ENCODE assay signal across 10 cellular contexts in genomic region chr17:64499805-64500486, GRCh38. TPM values are rescaled to one million over a fixed set of nuclear protein-coding genes. Genes with fewer than 3 reads are reported as not detected.
A peak's percentile ranks its signal among the peaks of the same experiment; 100 is the strongest.
DNase-seq lines count a peak whose midpoint lies in the region; ATAC-seq and TF ChIP-seq lines count a peak whose summit lies in the region.
"Had no signal": no experiment of that assay in that cellular context is flagged by ENCODE, and none has a peak within 500 bp of the region (broad histone marks: within the 10 kb centered on the region; RNA-seq: fewer than 3 reads in every experiment).

No MANE protein-coding gene starts in this region.

- BruUV-seq in HCT116 (replicated peaks; lab: Mats Ljungman, UMichigan), result no TSS peak

- H3K9me3 Mint-ChIP-seq in activated T-helper 17 cell treated with anti-CD3 and anti-CD28 coated beads, Interleukin-2, amount 50 U/mL, for 72 hours, result no peaks in the 10 kb centered on the region
- no peaks in the 10 kb centered on the region for H3K9me3 Mint-ChIP-seq in memory B cell

- no peak for TF ChIP-seq CTCF in AG10803 (conservative IDR thresholded peaks at IDR 0.05; ENCODE audit: low read length)
- TF ChIP-seq CTCF in HCT116 (IDR thresholded peaks at IDR 0.05 in 2 of 3, conservative IDR thresholded peaks at IDR 0.05 in 1 of 3; ENCODE audit: borderline replicate concordance in 1 of 3, insufficient read depth in 1 of 3, low read depth in 2 of 3, low read length in 2 of 3), result no peak
- TF ChIP-seq CTCF in lower leg skin (IDR thresholded peaks at IDR 0.05), result no peak
- no peak for TF ChIP-seq CTCF in dorsolateral prefrontal cortex (IDR thresholded peaks at IDR 0.05 in 54 of 56, conservative IDR thresholded peaks at IDR 0.05 in 2 of 56; ENCODE audit: low read depth in 1 of 56, partially characterized antibody in 56 of 56)

- no peak overlapping the region for H3K4me2 ChIP-seq in HCT116 (ENCODE audit: low read length)

- peak overlapping the region; percentile 100 for H3K27ac Mint-ChIP-seq in activated T-helper 17 cell treated with anti-CD3 and anti-CD28 coated beads, Interleukin-2, amount 50 U/mL, for 72 hours
- H3K27ac Mint-ChIP-seq in memory B cell, result peak overlapping the region; percentile 88

- intact Hi-C loops in HCT116 (cut with micrococcal nuclease), result loop anchor here (5.0 to 10.0 kb wide), 2 partner anchors 162 to 355 kb away; partner anchors contain the start of gene SMURF2
- intact Hi-C loops in lower leg skin (cut with DNase I; ENCODE audit: low total_unique reads), result no loop called here
- intact Hi-C loops in cardiac septum (cut with DNase I), result loop anchor here (10.0 kb wide), 2 partner anchors 175 to 655 kb away; partner anchors contain the start of gene SMARCD2
- intact Hi-C loops in dorsolateral prefrontal cortex (cut with DNase I), result loop anchor here (10.0 kb wide), 2 partner anchors 665 to 675 kb away; partner anchors contain the start of genes FTSJ3 (in 1 of the 2) and PSMC5 (in 1 of the 2)

- H3K9ac ChIP-seq in HCT116 (ENCODE audit: low read length), result no peak overlapping the region

- no peaks in the 10 kb centered on the region for H3K27me3 Mint-ChIP-seq in activated T-helper 17 cell treated with anti-CD3 and anti-CD28 coated beads, Interleukin-2, amount 50 U/mL, for 72 hours
- H3K27me3 Mint-ChIP-seq in memory B cell, result no peaks in the 10 kb centered on the region

- ATAC-seq in HCT116 (no peak), memory B cell (ENCODE audit: low read depth) (no peak), GM21526 (IDR thresholded peaks at IDR 0.05; ENCODE audit: low FRiP score, unreplicated experiment) (no peak)
- no peak for ATAC-seq in activated T-helper 17 cell treated with anti-CD3 and anti-CD28 coated beads, Interleukin-2, amount 50 U/mL, for 72 hours (replicated peaks)
- ATAC-seq: foreskin keratinocyte had no signal

- TF ChIP-seq POLR2A in HCT116 (IDR thresholded peaks at IDR 0.05; ENCODE audit: borderline replicate concordance, extremely low read depth, insufficient read depth, insufficient read length) (no peak), lower leg skin (IDR thresholded peaks at IDR 0.05) (no peak)

- H3K4me3 Mint-ChIP-seq in activated T-helper 17 cell treated with anti-CD3 and anti-CD28 coated beads, Interleukin-2, amount 50 U/mL, for 72 hours, result peak overlapping the region; percentile 98
- H3K4me3 Mint-ChIP-seq in memory B cell, result no peak overlapping the region

- peaks cover 56% of the 10 kb centered on the region for H3K4me1 Mint-ChIP-seq in activated T-helper 17 cell treated with anti-CD3 and anti-CD28 coated beads, Interleukin-2, amount 50 U/mL, for 72 hours
- peaks cover 42% of the 10 kb centered on the region for H3K4me1 Mint-ChIP-seq in memory B cell

- CTCF ChIA-PET in HCT116 (lab: Charles Lee), result interaction anchor here (1.2 to 4.5 kb wide), 3 partner anchors 9 to 274 kb away, joined by 3 to 68 read pairs (median 3); no protein-coding TSS in a partner anchor

- POLR2A ChIA-PET in HCT116 (lab: Charles Lee), result no interaction called here

- no peaks in the 10 kb centered on the region for H3K9me3 ChIP-seq in HCT116 (ENCODE audit: control insufficient read depth in 1 of 2, insufficient read depth in 1 of 2, low read depth in 1 of 2, low read length in 2 of 2)
- H3K9me3 ChIP-seq: thyroid gland had no signal

- peak; percentile 50 for DNase-seq in AG10803 (ENCODE audit: low read depth)
- no peak for DNase-seq in HCT116 (ENCODE audit: low read depth, low spot score)
- DNase-seq in memory B cell (ENCODE audit: low spot score in 2 of 2), result peak in 1 of 2 donors; percentile 14
- no peak for DNase-seq in lower leg skin (ENCODE audit: low spot score in 2 of 2)
- no peak for DNase-seq in cardiac septum (ENCODE audit: low spot score)
- DNase-seq in dorsolateral prefrontal cortex, result no peak
- DNase-seq: thyroid gland had no signal

- no peak overlapping the region for H2AFZ ChIP-seq in HCT116 (ENCODE audit: low read depth, low read length, poor library complexity, severe bottlenecking)

- peaks cover 92% of the 10 kb centered on the region for H3K36me3 Mint-ChIP-seq in activated T-helper 17 cell treated with anti-CD3 and anti-CD28 coated beads, Interleukin-2, amount 50 U/mL, for 72 hours (ENCODE audit: low read depth)
- peaks cover 40% of the 10 kb centered on the region for H3K36me3 Mint-ChIP-seq in memory B cell

- H3K27ac ChIP-seq in HCT116 (ENCODE audit: low read depth, low read length), result no peak overlapping the region
- no peak overlapping the region for H3K27ac ChIP-seq in dorsolateral prefrontal cortex
- H3K27ac ChIP-seq: foreskin keratinocyte, thyroid gland had no signal

- H3K27me3 ChIP-seq in HCT116 (ENCODE audit: insufficient read depth, low read length) (no peaks in the 10 kb centered on the region), dorsolateral prefrontal cortex (no peaks in the 10 kb centered on the region)
- H3K27me3 ChIP-seq: foreskin keratinocyte, thyroid gland had no signal

- H3K4me3 ChIP-seq in AG10803 (ENCODE audit: low read length) (no peak overlapping the region), HCT116 (replicated peaks in 1 of 2; ENCODE audit: low read depth in 1 of 2, low read length in 2 of 2) (no peak overlapping the region), lower leg skin (ENCODE audit: low read depth, poor library complexity, severe bottlenecking) (no peak overlapping the region), dorsolateral prefrontal cortex (peak overlapping the region in 8 of 59 donors; percentile 0 to 13 (median 7))
- H3K4me3 ChIP-seq: thyroid gland had no signal

- H3K4me1 ChIP-seq in HCT116 (ENCODE audit: control insufficient read depth in 1 of 2, insufficient read depth in 2 of 2, low read length in 2 of 2), result peaks cover 18 to 69% of the 10 kb centered on the region in 2 experiments

- peaks cover 79% of the 10 kb centered on the region for H3K79me2 ChIP-seq in HCT116 (ENCODE audit: insufficient read depth, low read length)

- WGBS in lower leg skin, 2 donors, result 80 to 84% methylated on average over 6 of the region's 6 CpGs

- peaks cover 64% of the 10 kb centered on the region; the same call in 1 of the 2 replicates for H4K20me1 ChIP-seq in HCT116 (ENCODE audit: insufficient read depth)

- no peaks in the 10 kb centered on the region for H3K9me2 ChIP-seq in HCT116 (ENCODE audit: insufficient read depth)

- RAD21 ChIA-PET in HCT116 (lab: Charles Lee; ENCODE audit: low non-redundant PET in 1 of 2, low total read pairs in 2 of 2, uncharacterized antibody in 2 of 2, unreplicated experiment in 2 of 2), result no interaction called here

- H3K36me3 ChIP-seq in HCT116 (ENCODE audit: control insufficient read depth in 1 of 2, insufficient read depth in 2 of 2, low read length in 2 of 2), result peaks cover 55 to 58% of the 10 kb centered on the region in 2 experiments

- TF ChIP-seq RAD21 in HCT116 (IDR thresholded peaks at IDR 0.05; ENCODE audit: low read depth), result no peak

TF ChIP-seq in HCT116, 20 proteins besides CTCF, POLR2A, EP300 and RAD21:
- TF ChIP-seq SIN3A (IDR thresholded peaks at IDR 0.05; ENCODE audit: low read depth) (no peak), POLR2AphosphoS5 (IDR thresholded peaks at IDR 0.05; ENCODE audit: low read depth, low read length) (peak; percentile 23; the same call in 1 of the 2 replicates)

RNA-seq across cellular contexts. Expression of gene POLG2, which starts 3.1 kb away (rescaled TPM):
- total RNA-seq in HCT116 (2021; ENCODE audit: unreplicated experiment) (51.5 TPM), lower leg skin (1 to 10 TPM; 2.2 to 7.7 (median 4.2) TPM), cardiac septum (8.0 TPM), dorsolateral prefrontal cortex (10 to 100 TPM in 105 of 120 experiments, 1 to 10 TPM in 15; 5.9 to 25.5 (median 12.7) TPM)
- polyA plus RNA-seq in HCT116 (2012), result 14.8 and 19.2 TPM in 2 replicates
- 10 to 100 TPM; 38.8 to 40.9 TPM for total RNA-seq in activated T-helper 17 cell treated with anti-CD3 and anti-CD28 coated beads, Interleukin-2, amount 50 U/mL, for 72 hours

RNA-seq across cellular contexts. Expression of gene DDX5, which starts 6.1 kb away (rescaled TPM):
- total RNA-seq in HCT116 (2021; ENCODE audit: unreplicated experiment) (798 TPM), lower leg skin (100 to 1,000 TPM; 497 to 985 (median 764) TPM), cardiac septum (443 TPM), dorsolateral prefrontal cortex (100 to 1,000 TPM; 557 to 873 (median 694) TPM)
- polyA plus RNA-seq in HCT116 (2012), result 376 and 416 TPM in 2 replicates
- 100 to 1,000 TPM; 485 to 742 TPM for total RNA-seq in activated T-helper 17 cell treated with anti-CD3 and anti-CD28 coated beads, Interleukin-2, amount 50 U/mL, for 72 hours

RNA-seq across cellular contexts. Expression of gene CEP95, which starts 6.8 kb away (rescaled TPM):
- 77.0 TPM for total RNA-seq in HCT116 (2021; ENCODE audit: unreplicated experiment)
- 53.0 and 62.1 TPM in 2 replicates for polyA plus RNA-seq in HCT116 (2012)
- total RNA-seq in activated T-helper 17 cell treated with anti-CD3 and anti-CD28 coated beads, Interleukin-2, amount 50 U/mL, for 72 hours, result 10 to 100 TPM; 45.3 to 63.4 TPM
- total RNA-seq in lower leg skin, result 10 to 100 TPM; 37.9 to 80.7 (median 54.0) TPM
- total RNA-seq in cardiac septum, result 16.4 TPM
- total RNA-seq in dorsolateral prefrontal cortex, result 10 to 100 TPM; 38.9 to 94.4 (median 62.9) TPM

RNA-seq across cellular contexts. Expression of gene MILR1, which starts 51.0 kb away (rescaled TPM):
- total RNA-seq in HCT116 (2021; ENCODE audit: unreplicated experiment) (3.8 TPM), lower leg skin (1 to 10 TPM in 1 of 4 donors, not detected in 3; 1.8 TPM), cardiac septum (3.6 TPM), dorsolateral prefrontal cortex (10 to 100 TPM in 9 of 120 experiments, 1 to 10 TPM in 111; 1.1 to 16.6 (median 4.9) TPM)
- 2.5 and 4.0 TPM in 2 replicates for polyA plus RNA-seq in HCT116 (2012)
- not detected for total RNA-seq in activated T-helper 17 cell treated with anti-CD3 and anti-CD28 coated beads, Interleukin-2, amount 50 U/mL, for 72 hours
- total RNA-seq: foreskin keratinocyte had no signal
- polyA plus RNA-seq: foreskin keratinocyte had no signal
